Comparison of ENCODE assay signal across 7 cellular contexts in genomic region chr11:9452023-9452422, GRCh38. TPM values are rescaled to one million over a fixed set of nuclear protein-coding genes. Genes with fewer than 3 reads are reported as not detected.
DNase-seq lines count a peak whose midpoint lies in the region; TF ChIP-seq lines count a peak whose summit lies in the region.
"Not testable (repeated sequence)": the region's sequence is repeated elsewhere in the genome, so short reads cannot be mapped to it uniquely, and the experiment has no call there.

No MANE protein-coding gene starts in this region.

- H3K36me3 Mint-ChIP-seq in activated CD4-positive, alpha-beta T cell treated with anti-CD3 and anti-CD28 coated beads, Interleukin-2, amount 10 ng/mL, durations not matched to agents 7 days and 5 days (ENCODE audit: low read depth), result peaks cover 24% of the 10 kb centered on the region
- not testable (repeated sequence) for H3K36me3 Mint-ChIP-seq in endothelial cell (ENCODE audit: low read depth, unreplicated experiment)
- H3K36me3 Mint-ChIP-seq in neural progenitor cell, result peaks cover 17% of the 10 kb centered on the region

- H2AFZ ChIP-seq in neural progenitor cell (replicated peaks), result not testable (repeated sequence)

- peak overlapping the region; percentile 3 for H3K27ac Mint-ChIP-seq in activated CD4-positive, alpha-beta T cell treated with anti-CD3 and anti-CD28 coated beads, Interleukin-2, amount 10 ng/mL, durations not matched to agents 7 days and 5 days
- not testable (repeated sequence) for H3K27ac Mint-ChIP-seq in endothelial cell (ENCODE audit: unreplicated experiment); neural progenitor cell

- CTCF ChIA-PET in HEK293 (lab: Yijun Ruan, JAX), result interaction anchor here (0.7 kb wide), 1 partner anchor 205 kb away, joined by 3 read pairs; no protein-coding TSS in a partner anchor
- CTCF ChIA-PET in activated CD4-positive, alpha-beta T cell treated with anti-CD3 and anti-CD28 coated beads, Interleukin-2, amount 10 ng/mL, durations not matched to agents 7 days and 5 days (lab: Charles Lee), result not testable (repeated sequence)

- H3F3A ChIP-seq in neural progenitor cell (ENCODE audit: low read depth), result peaks cover 33% of the 10 kb centered on the region

- POLR2A ChIA-PET in HEK293 (lab: Yijun Ruan, JAX), result interaction anchor here (0.6 kb wide), 1 partner anchor 10 kb away, joined by 3 read pairs; no protein-coding TSS in a partner anchor
- POLR2A ChIA-PET in activated CD4-positive, alpha-beta T cell treated with anti-CD3 and anti-CD28 coated beads, Interleukin-2, amount 10 ng/mL, durations not matched to agents 7 days and 5 days (lab: Charles Lee), result not testable (repeated sequence)

- not testable (repeated sequence) for H3K36me3 ChIP-seq in HEK293 (ENCODE audit: control insufficient read depth in 2 of 2, insufficient read depth in 1 of 2, low read length in 2 of 2); neural progenitor cell

- not testable (repeated sequence) for H3K9me3 Mint-ChIP-seq in activated CD4-positive, alpha-beta T cell treated with anti-CD3 and anti-CD28 coated beads, Interleukin-2, amount 10 ng/mL, durations not matched to agents 7 days and 5 days; endothelial cell (ENCODE audit: unreplicated experiment)
- peaks cover 26% of the 10 kb centered on the region for H3K9me3 Mint-ChIP-seq in neural progenitor cell

- H3K27me3 ChIP-seq in neural progenitor cell, result not testable (repeated sequence)

- H3K4me3 ChIP-seq in HEK293 (ENCODE audit: low read depth, low read length); neural progenitor cell: not testable (repeated sequence)

- H3K4me2 ChIP-seq in neural progenitor cell, result not testable (repeated sequence)

- H3K4me3 Mint-ChIP-seq in activated CD4-positive, alpha-beta T cell treated with anti-CD3 and anti-CD28 coated beads, Interleukin-2, amount 10 ng/mL, durations not matched to agents 7 days and 5 days; neural progenitor cell: not testable (repeated sequence)
- H3K4me3 Mint-ChIP-seq in endothelial cell (ENCODE audit: unreplicated experiment), result peak overlapping the region; percentile 32

- H3K4me1 ChIP-seq in HEK293 (ENCODE audit: control insufficient read depth, insufficient read depth, low read length); neural progenitor cell: not testable (repeated sequence)

- not testable (repeated sequence) for H3K9ac ChIP-seq in neural progenitor cell

- not testable (repeated sequence) for H3K27me3 Mint-ChIP-seq in activated CD4-positive, alpha-beta T cell treated with anti-CD3 and anti-CD28 coated beads, Interleukin-2, amount 10 ng/mL, durations not matched to agents 7 days and 5 days; endothelial cell (ENCODE audit: unreplicated experiment); neural progenitor cell (ENCODE audit: insufficient read depth, low read depth)

- H3K4me1 Mint-ChIP-seq in activated CD4-positive, alpha-beta T cell treated with anti-CD3 and anti-CD28 coated beads, Interleukin-2, amount 10 ng/mL, durations not matched to agents 7 days and 5 days; endothelial cell (ENCODE audit: unreplicated experiment); neural progenitor cell: not testable (repeated sequence)

- H3K9me3 ChIP-seq in HEK293 (ENCODE audit: control insufficient read depth, insufficient read depth, low read depth, low read length); neural progenitor cell (ENCODE audit: low read depth): not testable (repeated sequence)

- not testable (repeated sequence) for H3K27ac ChIP-seq in HEK293 (ENCODE audit: extremely low read depth, low read depth, low read length); neural progenitor cell

- not testable (repeated sequence) for TF ChIP-seq CTCF in HEK293 (tag by site-specific recombination; IDR thresholded peaks at IDR 0.05); endothelial cell (IDR thresholded peaks at IDR 0.05; ENCODE audit: unreplicated experiment); neural progenitor cell (IDR thresholded peaks at IDR 0.05)

- DNase-seq in DMS53 (lab: John Stamatoyannopoulos, UW) (peak; percentile 27), NCI-H82 (lab: John Stamatoyannopoulos, UW) (peak; percentile 24), endothelial cell (ENCODE audit: low spot score) (peak; percentile 11), islet precursor cell (peak; percentile 92), neural progenitor cell (ENCODE audit: low spot score) (peak; percentile 31)
- DNase-seq in activated CD4-positive, alpha-beta T cell treated with anti-CD3 and anti-CD28 coated beads, Interleukin-2, amount 10 ng/mL, durations not matched to agents 7 days and 5 days, result not testable (repeated sequence)

- not testable (repeated sequence) for H3K79me2 ChIP-seq in neural progenitor cell (ENCODE audit: low read depth)

- H4K20me1 ChIP-seq in neural progenitor cell (ENCODE audit: low read depth), result not testable (repeated sequence)

TF ChIP-seq in HEK293, 187 proteins besides CTCF, POLR2A, EP300 and RAD21:
- 0 out of 2 replicates have a peak, but pooled peaks have one; percentile 3 for TF ChIP-seq ZNF555 (tag by site-specific recombination; conservative IDR thresholded peaks at IDR 0.05)
- TF ChIP-seq ZNF626 (tag by site-specific recombination; IDR thresholded peaks at IDR 0.05), result peak; percentile 82; the same call in 1 of the 2 replicates
- peak; percentile 84 for TF ChIP-seq SETDB1 (IDR thresholded peaks at IDR 0.05; ENCODE audit: insufficient read length, low read length)
- 0 out of 2 replicates have a peak, but pooled peaks have one; percentile 42 for TF ChIP-seq ZNF280D (tag by site-specific recombination; IDR thresholded peaks at IDR 0.05)
- TF ChIP-seq ZNF529 (tag by site-specific recombination; IDR thresholded peaks at IDR 0.05; ENCODE audit: insufficient replicate concordance), result peak; percentile 61
- peak; percentile 26 for TF ChIP-seq ZNF510 (tag by site-specific recombination; IDR thresholded peaks at IDR 0.05; ENCODE audit: insufficient replicate concordance)
- 0 out of 2 replicates have a peak, but pooled peaks have one; percentile 17 for TF ChIP-seq MZF1 (tag by site-specific recombination; IDR thresholded peaks at IDR 0.05; ENCODE audit: borderline replicate concordance)

RNA-seq across cellular contexts. Expression of gene ZNF143, which starts 8.8 kb away (rescaled TPM):
- 10 to 100 TPM; 32.1 to 33.2 TPM for total RNA-seq in activated CD4-positive, alpha-beta T cell treated with anti-CD3 and anti-CD28 coated beads, Interleukin-2, amount 10 ng/mL, durations not matched to agents 7 days and 5 days
- total RNA-seq in endothelial cell (ENCODE audit: unreplicated experiment) (27.2 TPM), neural progenitor cell (ENCODE audit: low replicate concordance) (56.9 and 58.3 TPM in 2 replicates)
